ENCODE assay signal across 1 cellular context in genomic region chr13:38979891-38980627, GRCh38.
TF ChIP-seq lines count a peak whose summit lies in the region.

No MANE protein-coding gene starts in this region.

TF ChIP-seq in GM23338, 12 proteins besides CTCF, POLR2A, EP300 and RAD21:
- TF ChIP-seq ZNF462 (CRISPR knock-in tag; IDR thresholded peaks at IDR 0.05), result no peak
- TF ChIP-seq JUNB (IDR thresholded peaks at IDR 0.05; ENCODE audit: unreplicated experiment), result no peak
- no peak for TF ChIP-seq STAT1 (IDR thresholded peaks at IDR 0.05; ENCODE audit: unreplicated experiment)
- no peak for TF ChIP-seq ETS1 (IDR thresholded peaks at IDR 0.05)
- no peak for TF ChIP-seq CREB1 (CRISPR knock-in tag; IDR thresholded peaks at IDR 0.05; ENCODE audit: low read depth)
- no peak for TF ChIP-seq POLR2AphosphoS5 (IDR thresholded peaks at IDR 0.05; ENCODE audit: low read depth)
- no peak for TF ChIP-seq ZNF331 (CRISPR knock-in tag; IDR thresholded peaks at IDR 0.05; ENCODE audit: low read depth)
- TF ChIP-seq NANOG (IDR thresholded peaks at IDR 0.05; ENCODE audit: borderline replicate concordance), result no peak
- TF ChIP-seq REST (IDR thresholded peaks at IDR 0.05; ENCODE audit: unreplicated experiment), result no peak
- no peak for TF ChIP-seq EZH2phosphoT487 (IDR thresholded peaks at IDR 0.05; ENCODE audit: unreplicated experiment)
- no peak for TF ChIP-seq ZNF114 (CRISPR knock-in tag; IDR thresholded peaks at IDR 0.05)
- no peak for TF ChIP-seq EZH2 (IDR thresholded peaks at IDR 0.05; ENCODE audit: low read depth, unreplicated experiment)
TF ChIP-seq in GM23338: peak in this region for 0.
